20 cellular contexts compared by ENCODE assay signal in genomic region chr1:1391225-1391624, GRCh38. TPM values are rescaled to one million over a fixed set of nuclear protein-coding genes. Genes with fewer than 3 reads are reported as not detected.
"Had no signal": no experiment of that assay in that cellular context is flagged by ENCODE, and none has a peak within 500 bp of the region (broad histone marks: within the 10 kb centered on the region; RNA-seq: fewer than 3 reads in every experiment).

No MANE protein-coding gene starts in this region.

- H3K27ac Mint-ChIP-seq: activated CD4-positive, alpha-beta T cell treated with anti-CD3 and anti-CD28 coated beads, Interleukin-2, amount 10 ng/mL, durations not matched to agents 24 days and 14 days; activated CD8-positive, alpha-beta T cell treated with anti-CD3 and anti-CD28 coated beads for 36 hours; activated naive CD4-positive, alpha-beta T cell treated with anti-CD3 and anti-CD28 coated beads, Interleukin-2, amount 10 ng/mL, durations not matched to agents 7 days and 5 days; activated T-helper 2 cell treated with anti-CD3 and anti-CD28 coated beads, Interferon-gamma antibody, Interleukin-2, Interleukin-4, amounts not matched to agents 10 μg/mL and 5 μg/mL and 100 μg/mL, durations not matched to agents 14 hours and 24 hours and 36 hours; dendritic cell treated with granulocyte-macrophage colony-stimulating factor and Interleukin-4, amounts not matched to agents 40 ng/mL and 50 ng/mL, for 4 days; nephron had no signal

- H3K27me3 Mint-ChIP-seq: activated CD4-positive, alpha-beta T cell treated with anti-CD3 and anti-CD28 coated beads, Interleukin-2, amount 10 ng/mL, durations not matched to agents 24 days and 14 days; activated CD8-positive, alpha-beta T cell treated with anti-CD3 and anti-CD28 coated beads for 36 hours; activated naive CD4-positive, alpha-beta T cell treated with anti-CD3 and anti-CD28 coated beads, Interleukin-2, amount 10 ng/mL, durations not matched to agents 7 days and 5 days; activated T-cell treated with anti-CD3 and anti-CD28 coated beads, Interleukin-2, amount 50 U/mL, for 24 hours; dendritic cell treated with granulocyte-macrophage colony-stimulating factor and Interleukin-4, amounts not matched to agents 40 ng/mL and 50 ng/mL, for 4 days had no signal

- ATAC-seq: activated CD8-positive, alpha-beta T cell treated with anti-CD3 and anti-CD28 coated beads for 36 hours had no signal

- H3K27ac ChIP-seq: hepatocyte, SK-N-MC, skin epidermis had no signal

- H3K27me3 ChIP-seq: hepatocyte had no signal

- H3K4me3 Mint-ChIP-seq: activated CD4-positive, alpha-beta T cell treated with anti-CD3 and anti-CD28 coated beads, Interleukin-2, amount 10 ng/mL, durations not matched to agents 24 days and 14 days; activated CD8-positive, alpha-beta T cell treated with anti-CD3 and anti-CD28 coated beads for 36 hours; activated naive CD4-positive, alpha-beta T cell treated with anti-CD3 and anti-CD28 coated beads, Interleukin-2, amount 10 ng/mL, durations not matched to agents 7 days and 5 days; activated T-cell treated with anti-CD3 and anti-CD28 coated beads, Interleukin-2, amount 50 U/mL, for 24 hours; dendritic cell treated with granulocyte-macrophage colony-stimulating factor and Interleukin-4, amounts not matched to agents 40 ng/mL and 50 ng/mL, for 4 days; nephron had no signal

- H3K9me3 Mint-ChIP-seq: activated CD4-positive, alpha-beta T cell treated with anti-CD3 and anti-CD28 coated beads, Interleukin-2, amount 10 ng/mL, durations not matched to agents 24 days and 14 days; activated CD8-positive, alpha-beta T cell treated with anti-CD3 and anti-CD28 coated beads for 36 hours; activated naive CD4-positive, alpha-beta T cell treated with anti-CD3 and anti-CD28 coated beads, Interleukin-2, amount 10 ng/mL, durations not matched to agents 7 days and 5 days; activated T-cell treated with anti-CD3 and anti-CD28 coated beads, Interleukin-2, amount 50 U/mL, for 24 hours; activated T-helper 2 cell treated with anti-CD3 and anti-CD28 coated beads, Interferon-gamma antibody, Interleukin-2, Interleukin-4, amounts not matched to agents 10 μg/mL and 5 μg/mL and 100 μg/mL, durations not matched to agents 14 hours and 24 hours and 36 hours; dendritic cell treated with granulocyte-macrophage colony-stimulating factor and Interleukin-4, amounts not matched to agents 40 ng/mL and 50 ng/mL, for 4 days; nephron had no signal

- FAIRE-seq: islet of Langerhans, TTC549 had no signal

- H2AFZ ChIP-seq: hepatocyte had no signal

- H3K4me2 ChIP-seq: hepatocyte had no signal

- DNase-seq: activated CD4-positive, alpha-beta T cell treated with anti-CD3 and anti-CD28 coated beads, Interleukin-2, amount 10 ng/mL, durations not matched to agents 24 days and 14 days; activated CD8-positive, alpha-beta T cell treated with anti-CD3 and anti-CD28 coated beads for 36 hours; activated naive CD4-positive, alpha-beta T cell treated with anti-CD3 and anti-CD28 coated beads, Interleukin-2, amount 10 ng/mL, durations not matched to agents 7 days and 5 days; activated T-cell treated with anti-CD3 and anti-CD28 coated beads, Interleukin-2, amount 50 U/mL, for 24 hours; effector CD8-positive, alpha-beta T cell; mammary epithelial cell; midbrain; nucleus accumbens; stimulated activated CD4-positive, alpha-beta T cell treated with anti-CD3 and anti-CD28 coated beads, Interleukin-15, amount 100 ng/mL, for 24 hours; stimulated activated CD4-positive, alpha-beta T cell treated with anti-CD3 and anti-CD28 coated beads, Interleukin-4, amount 100 ng/mL, for 1 hour had no signal

- H3K4me3 ChIP-seq: hepatocyte, SK-N-MC, skin epidermis had no signal

RNA-seq across cellular contexts. Expression of gene ANKRD65, which starts 29.9 kb away (rescaled TPM):
- total RNA-seq: activated CD4-positive, alpha-beta T cell treated with anti-CD3 and anti-CD28 coated beads, Interleukin-2, amount 10 ng/mL, durations not matched to agents 24 days and 14 days; activated CD8-positive, alpha-beta T cell treated with anti-CD3 and anti-CD28 coated beads for 36 hours; activated T-helper 2 cell treated with anti-CD3 and anti-CD28 coated beads, Interferon-gamma antibody, Interleukin-2, Interleukin-4, amounts not matched to agents 10 μg/mL and 5 μg/mL and 100 μg/mL, durations not matched to agents 14 hours and 24 hours and 36 hours; chondrocyte; T-helper 2 cell treated with Interferon-gamma antibody and Interleukin-4, amounts not matched to agents 100 ng/mL and 5 ng/mL, for 36 hours had no signal

RNA-seq across cellular contexts. Expression of gene MXRA8, which starts 32.9 kb away (rescaled TPM):
- total RNA-seq: activated T-helper 2 cell treated with anti-CD3 and anti-CD28 coated beads, Interferon-gamma antibody, Interleukin-2, Interleukin-4, amounts not matched to agents 10 μg/mL and 5 μg/mL and 100 μg/mL, durations not matched to agents 14 hours and 24 hours and 36 hours had no signal
